8 cellular contexts compared by ENCODE assay signal in genomic region chr13:23321534-23322241, GRCh38.
DNase-seq lines count a peak whose midpoint lies in the region; ATAC-seq and TF ChIP-seq lines count a peak whose summit lies in the region.

No MANE protein-coding gene starts in this region.

- no peak overlapping the region for H3T11ph ChIP-seq in H9 (ENCODE audit: low read length)

- TF ChIP-seq CTCF in H9 (conservative IDR thresholded peaks at IDR 0.05): no peak

- H3K4me1 Mint-ChIP-seq in activated CD4-positive, alpha-beta memory T cell treated with anti-CD3 and anti-CD28 coated beads, Interleukin-2, amount 10 ng/mL, durations not matched to agents 7 days and 5 days: peaks cover 30% of the 10 kb centered on the region
- peaks cover 16 to 18% of the 10 kb centered on the region in 2 experiments for H3K4me1 Mint-ChIP-seq in H9

- no peaks in the 10 kb centered on the region for H3K79me1 ChIP-seq in H9 (ENCODE audit: insufficient read depth, low read depth, low read length, poor library complexity, severe bottlenecking)

- POLR2A ChIA-PET in activated CD4-positive, alpha-beta memory T cell treated with anti-CD3 and anti-CD28 coated beads, Interleukin-2, amount 10 ng/mL, durations not matched to agents 7 days and 5 days (lab: Charles Lee): no interaction called here

- CTCF ChIA-PET in activated CD4-positive, alpha-beta memory T cell treated with anti-CD3 and anti-CD28 coated beads, Interleukin-2, amount 10 ng/mL, durations not matched to agents 7 days and 5 days (lab: Charles Lee): interaction anchor here (0.9 kb wide), 1 partner anchor 145 kb away, joined by 3 read pairs; no protein-coding TSS in a partner anchor

- no peaks in the 10 kb centered on the region for H3K79me2 ChIP-seq in H9 (ENCODE audit: insufficient read depth, low read length)

- WGBS in H9 (ENCODE audit: extremely low coverage, insufficient read length, low lambda C conversion rate): no CpG with 5 or more reads among the region's 6 CpGs

- peak overlapping the region; percentile 79 for H3K4me3 Mint-ChIP-seq in activated CD4-positive, alpha-beta memory T cell treated with anti-CD3 and anti-CD28 coated beads, Interleukin-2, amount 10 ng/mL, durations not matched to agents 7 days and 5 days
- no peak overlapping the region for H3K4me3 Mint-ChIP-seq in H9

- no peaks in the 10 kb centered on the region for H3K23me2 ChIP-seq in H9 (ENCODE audit: insufficient read length, low read depth, low read length, poor library complexity, severe bottlenecking)

- no peaks in the 10 kb centered on the region for H3K36me3 ChIP-seq in stomach smooth muscle (ENCODE audit: control insufficient read depth in 2 of 2, insufficient read depth in 2 of 2, low read length in 2 of 2)

- H2BK5ac ChIP-seq in H9 (ENCODE audit: insufficient read length, low read length): no peak overlapping the region

- no peak overlapping the region for H2BK15ac ChIP-seq in H9 (ENCODE audit: low read depth, low read length)

- H3K27me3 Mint-ChIP-seq in activated CD4-positive, alpha-beta memory T cell treated with anti-CD3 and anti-CD28 coated beads, Interleukin-2, amount 10 ng/mL, durations not matched to agents 7 days and 5 days: peaks cover 19% of the 10 kb centered on the region
- H3K27me3 Mint-ChIP-seq in H9 (ENCODE audit: low read depth): no peaks in the 10 kb centered on the region

- no peak overlapping the region for H3K14ac ChIP-seq in H9 (ENCODE audit: insufficient read depth, low read length)

- DNase-seq in AG08396 (ENCODE audit: low spot score) (peak; percentile 87), left ventricle myocardium superior (peak; percentile 41), H9 (no peak), SIG-M5 (lab: John Stamatoyannopoulos, UW) (no peak)
- DNase-seq in activated CD4-positive, alpha-beta memory T cell treated with anti-CD3 and anti-CD28 coated beads, Interleukin-2, amount 10 ng/mL, durations not matched to agents 7 days and 5 days: peak; percentile 20

- no peak overlapping the region for H2BK12ac ChIP-seq in H9 (ENCODE audit: insufficient read length, low read depth, low read length)

- H3K27ac Mint-ChIP-seq in activated CD4-positive, alpha-beta memory T cell treated with anti-CD3 and anti-CD28 coated beads, Interleukin-2, amount 10 ng/mL, durations not matched to agents 7 days and 5 days: no peak overlapping the region
- H3K27ac Mint-ChIP-seq in H9: 0 out of 7 replicates have a peak overlapping the region, but pooled peaks of 1 of the 3 experiments have one; percentile 56

- H3K36me3 Mint-ChIP-seq in activated CD4-positive, alpha-beta memory T cell treated with anti-CD3 and anti-CD28 coated beads, Interleukin-2, amount 10 ng/mL, durations not matched to agents 7 days and 5 days (ENCODE audit: low read depth): no peaks in the 10 kb centered on the region
- no peaks in the 10 kb centered on the region for H3K36me3 Mint-ChIP-seq in H9 (ENCODE audit: insufficient read depth in 1 of 3, low read depth in 3 of 3)

- H3K9me3 ChIP-seq in stomach smooth muscle (ENCODE audit: control insufficient read depth in 2 of 2, low read length in 2 of 2) (no peaks in the 10 kb centered on the region), H9 (ENCODE audit: control insufficient read depth, low read depth, low read length) (no peaks in the 10 kb centered on the region)

- peak overlapping the region; percentile 3 to 52 for H3K4me3 ChIP-seq in stomach smooth muscle (ENCODE audit: low read length in 2 of 2)

- peaks cover 8% of the 10 kb centered on the region for H3K4me1 ChIP-seq in stomach smooth muscle (ENCODE audit: control insufficient read depth, insufficient read depth, low read length)
- H3K4me1 ChIP-seq in H9 (ENCODE audit: insufficient read depth, low read length): peaks cover 3% of the 10 kb centered on the region; the same call in 1 of the 2 replicates

- no peak overlapping the region for H3K56ac ChIP-seq in H9 (ENCODE audit: insufficient read length, low read depth, low read length)

- no peaks in the 10 kb centered on the region for H4K20me1 ChIP-seq in H9 (ENCODE audit: control insufficient read depth, insufficient read depth, insufficient read length)

- no peak overlapping the region for H2AFZ ChIP-seq in H9 (ENCODE audit: low read length)

- no peak overlapping the region for H3K4me2 ChIP-seq in H9 (ENCODE audit: insufficient read depth, insufficient read length, low read length)

- H3K9me3 Mint-ChIP-seq in activated CD4-positive, alpha-beta memory T cell treated with anti-CD3 and anti-CD28 coated beads, Interleukin-2, amount 10 ng/mL, durations not matched to agents 7 days and 5 days: no peaks in the 10 kb centered on the region
- no peaks in the 10 kb centered on the region; a peak in 1 of 5 replicates for H3K9me3 Mint-ChIP-seq in H9

- no peak overlapping the region for H4K91ac ChIP-seq in H9 (ENCODE audit: insufficient read length, low read depth, low read length)

- H4K8ac ChIP-seq in H9 (replicated peaks; ENCODE audit: insufficient read length, low read depth, low read length): no peak overlapping the region

- intact Hi-C loops in left ventricle myocardium superior (cut with micrococcal nuclease): no loop called here

- H3K18ac ChIP-seq in H9 (ENCODE audit: insufficient read length, low read depth, low read length): no peak overlapping the region

- H3K4ac ChIP-seq in H9 (ENCODE audit: low read depth, low read length): no peak overlapping the region

- H2AK5ac ChIP-seq in H9 (ENCODE audit: insufficient read length, low read length): no peak overlapping the region

- no peak overlapping the region for H2BK20ac ChIP-seq in H9 (ENCODE audit: low read depth, low read length, poor library complexity, severe bottlenecking)

- no peak overlapping the region for H2BK120ac ChIP-seq in H9 (ENCODE audit: low read depth, low read length, poor library complexity, severe bottlenecking)

- ATAC-seq in GM19023 (IDR thresholded peaks at IDR 0.05; ENCODE audit: unreplicated experiment) (peak; percentile 78), HG03097 (IDR thresholded peaks at IDR 0.05; ENCODE audit: low FRiP score, unreplicated experiment) (peak; percentile 78), left ventricle myocardium superior (peak; percentile 83)

- H3K27ac ChIP-seq in stomach smooth muscle (ENCODE audit: low read length) (no peak overlapping the region), H9 (ENCODE audit: insufficient read length, low read depth, low read length) (no peak overlapping the region)

- H3K27me3 ChIP-seq in stomach smooth muscle (ENCODE audit: control insufficient read depth in 1 of 2, insufficient read depth in 2 of 2, low read length in 2 of 2) (no peaks in the 10 kb centered on the region), H9 (ENCODE audit: insufficient read depth, low read length) (no peaks in the 10 kb centered on the region)

- H3K9ac ChIP-seq in stomach smooth muscle (ENCODE audit: low read length in 2 of 2): peak overlapping the region in 1 of 2 donors; percentile 24
- no peak overlapping the region for H3K9ac ChIP-seq in H9 (ENCODE audit: extremely low read depth, insufficient read length, low read length)

- H4K5ac ChIP-seq in H9 (ENCODE audit: insufficient read length, low read depth, low read length): no peak overlapping the region

- H3K23ac ChIP-seq in H9 (ENCODE audit: insufficient read length, low read depth, low read length): no peak overlapping the region

Comparison
In these comparisons a context has a peak if more than half of its experiments do, and no peak if none do; other contexts are left out.
1. DNase-seq: peak in AG08396 (single experiment), activated CD4-positive, alpha-beta memory T cell treated with anti-CD3 and anti-CD28 coated beads, Interleukin-2, amount 10 ng/mL, durations not matched to agents 7 days and 5 days (single experiment) and left ventricle myocardium superior (single experiment); none in H9 (single experiment) and SIG-M5 (single experiment).
2. Peak in every context shown above with its lines, with median percentiles within 50 percentile points of each other: ATAC-seq.